In the genomic region with DNA sequence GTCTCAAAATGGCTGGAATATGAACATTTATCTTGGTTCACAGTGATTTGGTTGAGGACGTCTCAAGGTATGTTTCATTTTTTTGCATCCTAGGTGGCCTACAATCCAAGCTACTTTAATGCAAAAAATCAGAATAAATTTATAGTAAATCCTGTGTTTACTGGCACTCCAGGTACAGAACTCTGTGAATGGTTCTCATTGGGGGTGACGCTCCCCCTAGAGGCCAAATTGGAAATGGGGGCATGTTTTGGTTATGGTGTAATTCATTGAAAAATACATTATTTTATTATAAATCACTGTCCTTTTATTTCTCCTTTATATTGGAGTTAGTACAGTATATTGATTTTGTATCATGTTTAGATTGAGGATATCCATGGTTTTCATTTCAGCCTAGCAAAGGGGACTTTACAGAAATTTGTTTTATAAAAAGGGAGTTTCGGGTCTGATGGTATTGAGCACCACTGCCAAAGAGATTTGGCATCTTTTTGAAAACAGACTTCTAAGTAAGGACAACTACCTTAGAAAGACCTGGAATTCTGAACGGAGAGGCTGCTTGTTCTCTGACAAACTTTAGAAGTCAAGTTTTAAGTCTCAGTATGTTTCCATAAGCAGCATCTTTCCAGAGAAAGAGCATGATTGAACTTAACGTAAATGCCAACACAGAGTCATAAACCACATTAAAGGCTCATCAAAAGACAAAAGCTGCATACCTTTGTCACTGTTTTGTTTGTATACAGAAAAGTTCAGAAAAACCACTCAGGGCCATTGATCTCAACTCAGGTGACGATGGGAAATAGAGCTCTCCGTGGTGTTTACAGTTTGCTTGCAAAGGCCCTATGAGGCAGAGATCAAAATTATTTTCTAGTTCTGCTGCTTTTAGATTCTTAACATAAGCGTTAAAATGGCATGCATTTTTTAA, we compare ENCODE assay signal across 8 cellular contexts. TPM values are rescaled to one million over a fixed set of nuclear protein-coding genes. Genes with fewer than 3 reads are reported as not detected.
A peak's percentile ranks its signal among the peaks of the same experiment; 100 is the strongest.
DNase-seq lines count a peak whose midpoint lies in the region; ATAC-seq and TF ChIP-seq lines count a peak whose summit lies in the region.

No MANE protein-coding gene starts in this region.

- H3K4me1 Mint-ChIP-seq in memory B cell: peaks cover 8% of the 10 kb centered on the region
- peaks cover 23% of the 10 kb centered on the region for H3K4me1 Mint-ChIP-seq in T-helper 2 cell treated with Interferon-gamma antibody and Interleukin-4, amounts not matched to agents 5 μg/mL and 100 μg/mL, for 36 hours (ENCODE audit: low read depth)

- no peak overlapping the region for H3K4me3 ChIP-seq in Peyer's patch
- H3K4me3 ChIP-seq in astrocyte of the spinal cord (ENCODE audit: low read depth, low read length): no peak overlapping the region

- no peaks in the 10 kb centered on the region for H3K9me3 Mint-ChIP-seq in memory B cell
- no peaks in the 10 kb centered on the region for H3K9me3 Mint-ChIP-seq in T-helper 2 cell treated with Interferon-gamma antibody and Interleukin-4, amounts not matched to agents 5 μg/mL and 100 μg/mL, for 36 hours

- H3K27ac Mint-ChIP-seq in memory B cell: no peak overlapping the region
- H3K27ac Mint-ChIP-seq in T-helper 2 cell treated with Interferon-gamma antibody and Interleukin-4, amounts not matched to agents 5 μg/mL and 100 μg/mL, for 36 hours: no peak overlapping the region

- H3K4me1 ChIP-seq in Peyer's patch: no peaks in the 10 kb centered on the region

- H3K27ac ChIP-seq in Peyer's patch: no peak overlapping the region

- peak; percentile 55 for DNase-seq in DMS 273 (lab: John Stamatoyannopoulos, UW; ENCODE audit: unreplicated experiment)
- no peak for DNase-seq in DMS 273 treated with DMSO at 0.1 percent for 48 hours (lab: John Stamatoyannopoulos, UW)
- peak in 2 of 3 donors; percentile 44 to 58 for DNase-seq in Peyer's patch
- DNase-seq in astrocyte of the spinal cord (ENCODE audit: low read depth, low spot score): no peak
- DNase-seq in memory B cell (ENCODE audit: low spot score in 2 of 2): peak; percentile 31 to 37
- DNase-seq in MV-4-11 (lab: John Stamatoyannopoulos, UW): no peak
- DNase-seq in T-helper 2 cell treated with Interferon-gamma antibody and Interleukin-4, amounts not matched to agents 5 μg/mL and 100 μg/mL, for 36 hours (ENCODE audit: low spot score): no peak
- DNase-seq in cerebellar nuclear complex (lab: John Stamatoyannopoulos, UW): no peak

- H3K36me3 ChIP-seq in Peyer's patch: no peaks in the 10 kb centered on the region

- peak; percentile 42 for ATAC-seq in memory B cell (ENCODE audit: low read depth)

- H3K9me3 ChIP-seq in Peyer's patch: no peaks in the 10 kb centered on the region

- TF ChIP-seq CTCF in Peyer's patch (IDR thresholded peaks at IDR 0.05): peak; percentile 28 to 60 (median 48)
- peak; percentile 69 for TF ChIP-seq CTCF in astrocyte of the spinal cord (IDR thresholded peaks at IDR 0.05; ENCODE audit: low read depth, low read length)

- in situ Hi-C loops in astrocyte of the spinal cord (cut with HindIII; ENCODE audit: low sequenced_read_pairs): no loop called here

- peaks cover 2% of the 10 kb centered on the region for H3K36me3 Mint-ChIP-seq in memory B cell
- peaks cover 6% of the 10 kb centered on the region for H3K36me3 Mint-ChIP-seq in T-helper 2 cell treated with Interferon-gamma antibody and Interleukin-4, amounts not matched to agents 5 μg/mL and 100 μg/mL, for 36 hours (ENCODE audit: low read depth)

- H3K27me3 Mint-ChIP-seq in memory B cell: no peaks in the 10 kb centered on the region
- no peaks in the 10 kb centered on the region for H3K27me3 Mint-ChIP-seq in T-helper 2 cell treated with Interferon-gamma antibody and Interleukin-4, amounts not matched to agents 5 μg/mL and 100 μg/mL, for 36 hours (ENCODE audit: low read depth)

- no peak for TF ChIP-seq POLR2A in Peyer's patch (IDR thresholded peaks at IDR 0.05)

- H3K27me3 ChIP-seq in Peyer's patch: no peaks in the 10 kb centered on the region

- H3K4me3 Mint-ChIP-seq in memory B cell: no peak overlapping the region
- H3K4me3 Mint-ChIP-seq in T-helper 2 cell treated with Interferon-gamma antibody and Interleukin-4, amounts not matched to agents 5 μg/mL and 100 μg/mL, for 36 hours: no peak overlapping the region

RNA-seq across cellular contexts. Expression of a gene that starts 19.4 kb away (rescaled TPM):
- total RNA-seq in Peyer's patch: 10 to 100 TPM; 12.4 to 22.2 (median 18.1) TPM

Comparison
In these comparisons a context has a peak if more than half of its experiments do, and no peak if none do; other contexts are left out.
1. DNase-seq: peak in DMS 273 (single experiment), Peyer's patch (2 of 3) and memory B cell (2 of 2); none in DMS 273 treated with DMSO at 0.1 percent for 48 hours (single experiment), astrocyte of the spinal cord (single experiment), MV-4-11 (single experiment), T-helper 2 cell treated with Interferon-gamma antibody and Interleukin-4, amounts not matched to agents 5 μg/mL and 100 μg/mL, for 36 hours (single experiment) and cerebellar nuclear complex (0 of 2).